ENCODE assay signal across 14 cellular contexts in the genomic region with DNA sequence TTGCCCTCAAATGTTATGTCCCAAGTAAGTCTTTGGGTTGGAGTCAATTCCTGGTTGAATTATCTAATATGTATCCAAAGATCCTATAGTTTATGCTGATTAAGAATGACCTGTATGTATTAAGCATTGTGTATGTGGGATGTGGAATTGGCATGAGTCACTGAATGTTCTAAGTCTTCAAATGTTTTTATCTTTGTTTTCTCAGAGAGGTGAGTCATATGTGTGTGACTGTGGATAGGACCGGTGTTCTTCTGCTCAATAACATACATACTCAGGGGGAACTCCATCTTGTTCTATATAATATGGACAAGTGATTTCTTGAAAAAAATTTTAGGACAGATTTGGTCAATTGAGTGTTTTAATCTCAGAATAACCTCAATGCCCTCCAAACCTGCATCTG. TPM values are rescaled to one million over a fixed set of nuclear protein-coding genes. Genes with fewer than 3 reads are reported as not detected.
DNase-seq lines count a peak whose midpoint lies in the region; ATAC-seq and TF ChIP-seq lines count a peak whose summit lies in the region.
"Had no signal": no experiment of that assay in that cellular context is flagged by ENCODE, and none has a peak within 500 bp of the region (broad histone marks: within the 10 kb centered on the region; RNA-seq: fewer than 3 reads in every experiment).

No MANE protein-coding gene starts in this region.

- no peak overlapping the region for H3K4me3 ChIP-seq in GM23248
- H3K4me3 ChIP-seq in retinal pigment epithelial cell (ENCODE audit: low read length), result no peak overlapping the region
- H3K4me3 ChIP-seq: colonic mucosa had no signal

- no peaks in the 10 kb centered on the region for H3K36me3 ChIP-seq in GM23248 (ENCODE audit: low read depth)
- H3K36me3 ChIP-seq: colonic mucosa had no signal

- no peaks in the 10 kb centered on the region for H3K4me1 ChIP-seq in GM23248 (ENCODE audit: insufficient read depth)
- H3K4me1 ChIP-seq: colonic mucosa had no signal

- no peak overlapping the region for H3K9ac ChIP-seq in GM23248

- H3K9me3 ChIP-seq in GM23248 (ENCODE audit: low read depth), result no peaks in the 10 kb centered on the region
- H3K9me3 ChIP-seq: colonic mucosa had no signal

- H3K9me2 ChIP-seq in GM23248 (ENCODE audit: insufficient read depth), result no peaks in the 10 kb centered on the region; the same call in 1 of the 2 replicates

- H3F3A ChIP-seq in GM23248 (ENCODE audit: insufficient read depth), result no peaks in the 10 kb centered on the region

- H2AFZ ChIP-seq in GM23248, result no peak overlapping the region

- H3K27me3 ChIP-seq in GM23248 (replicated peaks; ENCODE audit: insufficient read depth), result no peaks in the 10 kb centered on the region
- H3K27me3 ChIP-seq: colonic mucosa had no signal

- TF ChIP-seq CTCF in retinal pigment epithelial cell (conservative IDR thresholded peaks at IDR 0.05; ENCODE audit: low read depth, low read length) (no peak), GM13977 (IDR thresholded peaks at IDR 0.05; ENCODE audit: extremely low read depth, insufficient read depth, missing control alignments) (no peak)

- no peaks in the 10 kb centered on the region for H4K20me1 ChIP-seq in GM23248 (ENCODE audit: insufficient read depth)

- H3K4me2 ChIP-seq in GM23248 (ENCODE audit: unreplicated experiment), result no peak overlapping the region

- DNase-seq in GM23248 (peak; percentile 77), fibroblast of peridontal ligament (ENCODE audit: extremely low read depth) (peak; percentile 13), retinal pigment epithelial cell (ENCODE audit: low read depth) (peak; percentile 60), GM13977 (ENCODE audit: low spot score) (no peak)
- DNase-seq: activated effector memory CD4-positive, alpha-beta T cell treated with Interleukin-2 at 50 U/mL for 16 hours; colonic mucosa; COR-L47; hippocampal formation; KG1 had no signal

- in situ Hi-C loops in GM23248 (cut with MboI), result no loop called here
- in situ Hi-C loops in GM13977 (cut with MboI; ENCODE audit: low pct_unique_long_range_greater_than_20kb, low sequenced_read_pairs, unreplicated experiment), result no loop called here

- ATAC-seq in SK-N-SH treated with all-trans-retinoic acid at 6 μM for 48 hours (peak; percentile 67; the same call in 1 of the 3 replicates), HG03045 (IDR thresholded peaks at IDR 0.05; ENCODE audit: unreplicated experiment) (no peak), GM21786 (IDR thresholded peaks at IDR 0.05; ENCODE audit: unreplicated experiment) (no peak), HG03159 (IDR thresholded peaks at IDR 0.05; ENCODE audit: unreplicated experiment) (no peak)

- H3K79me2 ChIP-seq in GM23248 (ENCODE audit: insufficient read depth), result no peaks in the 10 kb centered on the region

- WGBS in GM23248 (ENCODE audit: low coverage in 1 of 2, low lambda C conversion rate in 2 of 2, missing lambda C conversion rate in 2 of 2), 2 experiments, result 0 to 3% methylated on average over 1 of the region's 1 CpG

- H3K27ac ChIP-seq in GM23248, result no peak overlapping the region
- H3K27ac ChIP-seq: colonic mucosa had no signal

TF ChIP-seq in SK-N-SH treated with all-trans-retinoic acid at 6 μM for 48 hours, 23 proteins besides CTCF, POLR2A, EP300 and RAD21:
- no peak for TF ChIP-seq ZFP3 (CRISPR knock-in tag; IDR thresholded peaks at IDR 0.05)

RNA-seq across cellular contexts. Expression of gene NAV3, which starts 57.9 kb away (rescaled TPM):
- total RNA-seq in GM23248 (2014; rRNA removed; shearing (Covaris generic)), result 49.8 and 69.9 TPM in 2 replicates
- polyA plus RNA-seq in GM23248 (2016; fragmentation: Nextera tagmentation; extraction: Ambion mirVana), result 20.9 and 24.2 TPM in 2 replicates
- total RNA-seq: T-helper 1 cell treated with Interleukin-12 subunit alpha and Interleukin-12 subunit beta and Interleukin-4 antibody, amounts not matched to agents 30 ng/mL and 1 ng/mL, for 36 hours had no signal
